In the genomic region with DNA sequence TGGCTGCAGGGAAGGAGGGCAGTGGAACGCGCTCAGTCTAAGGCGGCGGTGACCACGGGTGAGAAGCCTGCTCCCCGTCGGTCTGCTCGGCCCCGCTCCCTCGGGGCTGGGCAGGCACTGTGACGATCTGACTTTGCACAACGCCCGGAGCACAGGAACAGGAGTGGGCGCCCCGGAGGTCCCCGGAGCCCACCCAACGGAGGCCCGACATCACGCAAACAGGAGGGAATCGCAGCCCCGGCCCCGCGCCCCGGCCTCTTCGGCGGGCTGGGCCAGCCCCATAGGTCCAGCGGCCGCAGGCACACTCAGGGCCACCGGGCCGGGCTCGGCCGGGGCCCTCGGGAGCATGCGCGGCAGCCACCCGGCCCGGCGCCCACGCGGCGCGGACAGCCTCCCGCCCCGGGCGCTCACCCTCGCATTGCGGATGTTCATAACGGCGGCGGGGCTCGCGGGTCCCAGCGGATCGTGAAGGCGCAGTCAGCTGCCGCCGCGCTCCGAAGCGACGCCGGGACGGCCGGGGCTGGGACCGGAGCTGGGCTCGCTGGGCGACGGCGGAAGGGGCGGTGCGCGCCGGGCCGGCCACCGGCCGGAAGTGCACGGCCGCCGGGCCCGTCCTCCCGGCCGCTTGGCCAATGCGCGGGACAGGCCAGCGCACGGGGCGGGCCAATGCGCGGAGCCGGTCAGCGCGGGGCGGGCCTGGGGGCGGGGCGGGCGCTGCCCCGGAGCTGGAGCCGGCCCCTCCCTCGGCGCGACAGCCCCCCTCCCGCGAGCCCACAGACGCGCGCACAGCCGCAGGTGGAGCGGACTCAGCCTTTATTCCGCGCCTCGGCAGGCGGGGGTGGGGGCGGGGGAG, we compare ENCODE assay signal across 1 cellular context.
TF ChIP-seq lines count a peak whose summit lies in the region.

NAA10 (minus strand) TSS at position 565 of the 853 bp plus-strand sequence; CDS start at position 432, 133 bp downstream.

TF ChIP-seq in HEK293, 187 proteins besides CTCF, POLR2A, EP300 and RAD21 (continued from another document):
- TF ChIP-seq ZNF624 (tag by site-specific recombination; IDR thresholded peaks at IDR 0.05) (no peak), ZNF785 (tag by site-specific recombination; IDR thresholded peaks at IDR 0.05) (no peak), KLF10 (tag by site-specific recombination; IDR thresholded peaks at IDR 0.05) (no peak), ZNF596 (tag by site-specific recombination; IDR thresholded peaks at IDR 0.05) (0 out of 2 replicates have a peak, but pooled peaks have one; percentile 23), ZNF138 (tag by site-specific recombination; IDR thresholded peaks at IDR 0.05; ENCODE audit: borderline replicate concordance) (no peak), ZNF121 (tag by site-specific recombination; IDR thresholded peaks at IDR 0.05) (no peak), BCL6B (tag by site-specific recombination; IDR thresholded peaks at IDR 0.05) (no peak), HOXA7 (CRISPR knock-in tag; IDR thresholded peaks at IDR 0.05; ENCODE audit: borderline replicate concordance) (no peak), KLF8 (tag by site-specific recombination; IDR thresholded peaks at IDR 0.05) (no peak), ZNF707 (tag by site-specific recombination; IDR thresholded peaks at IDR 0.05) (no peak), ZBTB7A (tag by site-specific recombination; IDR thresholded peaks at IDR 0.05; ENCODE audit: low read depth) (no peak), ZNF19 (tag by site-specific recombination; IDR thresholded peaks at IDR 0.05; ENCODE audit: low read depth) (no peak), ZNF341 (tag by site-specific recombination; IDR thresholded peaks at IDR 0.05; ENCODE audit: low read depth) (no peak)
